In the genomic region with DNA sequence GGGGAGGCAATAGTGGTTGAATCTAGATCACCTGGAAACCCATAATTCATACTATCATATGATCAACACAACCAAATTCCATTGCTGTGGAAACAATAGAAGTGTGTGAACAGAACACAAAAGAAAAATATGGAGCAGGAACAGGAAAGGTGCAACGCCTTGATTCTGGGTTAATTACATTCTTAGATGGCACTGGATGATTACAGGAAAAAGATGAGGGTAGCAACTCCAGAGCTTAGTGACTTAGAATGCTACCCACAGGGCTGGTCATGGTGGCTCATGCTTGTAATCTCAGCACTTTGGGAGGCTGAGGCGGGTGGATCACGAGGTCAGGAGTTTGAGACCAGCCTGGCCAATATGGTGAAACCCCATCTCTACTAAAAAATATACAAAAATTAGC, we compare ENCODE assay signal across 3 cellular contexts. TPM values are rescaled to one million over a fixed set of nuclear protein-coding genes. Genes with fewer than 3 reads are reported as not detected.
"Had no signal": no experiment of that assay in that cellular context is flagged by ENCODE, and none has a peak within 500 bp of the region (broad histone marks: within the 10 kb centered on the region; RNA-seq: fewer than 3 reads in every experiment).

No MANE protein-coding gene starts in this region.

RNA-seq across cellular contexts. Expression of a gene that starts 19.6 kb away (rescaled TPM):
- total RNA-seq: LHCN-M2, MCF 10A, NCI-H460 had no signal
